ENCODE assay signal across 10 cellular contexts in genomic region chr10:79239275-79239779, GRCh38.
DNase-seq lines count a peak whose midpoint lies in the region; FAIRE-seq and TF ChIP-seq lines count a peak whose summit lies in the region.
"Had no signal": no experiment of that assay in that cellular context is flagged by ENCODE, and none has a peak within 500 bp of the region (broad histone marks: within the 10 kb centered on the region; RNA-seq: fewer than 3 reads in every experiment).

No MANE protein-coding gene starts in this region.

- peak overlapping the region; percentile 99 for H3K4me2 ChIP-seq in neural progenitor cell

- H2AFZ ChIP-seq in neural progenitor cell (replicated peaks): no peak overlapping the region

- H3K27me3 ChIP-seq in neural progenitor cell: peaks cover 50% of the 10 kb centered on the region
- H3K27me3 ChIP-seq in SJCRH30: no peaks in the 10 kb centered on the region
- H3K27me3 ChIP-seq: thyroid gland had no signal

- H3K4me1 Mint-ChIP-seq in CD14-positive monocyte (peaks cover 71% of the 10 kb centered on the region), neural progenitor cell (peaks cover 78% of the 10 kb centered on the region)

- H3F3A ChIP-seq in neural progenitor cell (ENCODE audit: low read depth): peaks cover 61% of the 10 kb centered on the region

- no peak for FAIRE-seq in RCC 7860 (lab: Jason Lieb, UNC)

- peaks cover 71% of the 10 kb centered on the region for H3K4me1 ChIP-seq in neural progenitor cell
- no peaks in the 10 kb centered on the region for H3K4me1 ChIP-seq in SJCRH30

- H3K36me3 Mint-ChIP-seq in CD14-positive monocyte (peaks cover 54 to 63% of the 10 kb centered on the region in 2 donors), neural progenitor cell (peaks cover 7% of the 10 kb centered on the region)

- no peak overlapping the region for H3K27ac ChIP-seq in neural progenitor cell
- no peak overlapping the region for H3K27ac ChIP-seq in SJCRH30

- H3K4me3 ChIP-seq in foreskin fibroblast (ENCODE audit: low read depth in 1 of 2, low read length in 2 of 2) (no peak overlapping the region), neural progenitor cell (peak overlapping the region; percentile 40), SJCRH30 (no peak overlapping the region)
- H3K4me3 ChIP-seq: thyroid gland had no signal

- H4K20me1 ChIP-seq in neural progenitor cell (ENCODE audit: low read depth): peaks cover 81% of the 10 kb centered on the region

- H3K79me2 ChIP-seq in neural progenitor cell (ENCODE audit: low read depth): peaks cover 8% of the 10 kb centered on the region

- no peaks in the 10 kb centered on the region for H3K9me3 ChIP-seq in neural progenitor cell (ENCODE audit: low read depth)
- H3K9me3 ChIP-seq in SJCRH30 (replicated peaks): no peaks in the 10 kb centered on the region
- H3K9me3 ChIP-seq: thyroid gland had no signal

- H3K27me3 Mint-ChIP-seq in CD14-positive monocyte (ENCODE audit: low read depth in 3 of 3): peaks cover 0 to 2% (median 0%) of the 10 kb centered on the region in 3 donors
- H3K27me3 Mint-ChIP-seq in neural progenitor cell (ENCODE audit: insufficient read depth, low read depth): peaks cover 2% of the 10 kb centered on the region

- intact Hi-C loops in CD14-positive monocyte (cut with micrococcal nuclease): loop anchor here (2.0 to 5.0 kb wide), 2 partner anchors 33 to 55 kb away; no protein-coding TSS in a partner anchor

- H3K4me3 Mint-ChIP-seq in CD14-positive monocyte (peak overlapping the region in 1 of 2 donors; percentile 57), neural progenitor cell (peak overlapping the region; percentile 33)

- TF ChIP-seq CTCF in CD14-positive monocyte (IDR thresholded peaks at IDR 0.05) (no peak), foreskin fibroblast (IDR thresholded peaks at IDR 0.05; ENCODE audit: low read depth, low read length) (no peak), neural progenitor cell (IDR thresholded peaks at IDR 0.05) (no peak)

- no peaks in the 10 kb centered on the region for H3K36me3 ChIP-seq in neural progenitor cell
- no peaks in the 10 kb centered on the region for H3K36me3 ChIP-seq in SJCRH30
- H3K36me3 ChIP-seq: thyroid gland had no signal

- in situ Hi-C loops in ACHN (cut with HindIII; ENCODE audit: low pct_ligation_motif_present, low pct_unique_long_range_greater_than_20kb, low sequenced_read_pairs): no loop called here

- H3K27ac Mint-ChIP-seq in CD14-positive monocyte (peak overlapping the region; percentile 77 to 95 (median 85)), neural progenitor cell (peak overlapping the region; percentile 33)

- H3K9ac ChIP-seq in neural progenitor cell: no peak overlapping the region

- H3K9me3 Mint-ChIP-seq in CD14-positive monocyte: peaks cover 0 to 2% (median 0%) of the 10 kb centered on the region in 7 donors
- H3K9me3 Mint-ChIP-seq in neural progenitor cell: no peaks in the 10 kb centered on the region

- DNase-seq in CD14-positive monocyte (ENCODE audit: low spot score) (peak; percentile 98), RCC 7860 (ENCODE audit: low spot score) (peak; percentile 68), foreskin fibroblast (peak; percentile 50 to 64), neural progenitor cell (ENCODE audit: low spot score) (peak; percentile 84), ACHN (no peak), DMS53 (lab: John Stamatoyannopoulos, UW) (no peak), NCI-H187 (lab: John Stamatoyannopoulos, UW) (no peak), SJCRH30 (no peak)
- DNase-seq: activated CD4-positive, alpha-beta T cell treated with anti-CD3 and anti-CD28 coated beads, Interleukin-2, amount 50 U/mL, for 4 hours had no signal

Comparison
In these comparisons a context has a peak if more than half of its experiments do, and no peak if none do; other contexts are left out.
1. DNase-seq: peak in CD14-positive monocyte (single experiment), RCC 7860 (single experiment), foreskin fibroblast (2 of 2) and neural progenitor cell (single experiment); none in ACHN (single experiment), DMS53 (single experiment), NCI-H187 (0 of 2) and SJCRH30 (0 of 2).